In genomic region chr18:23661735-23662308, GRCh38 we compare ENCODE assay signal across 1 cellular context.
TF ChIP-seq lines count a peak whose summit lies in the region.

No MANE protein-coding gene starts in this region.

TF ChIP-seq in liver, 16 proteins besides CTCF, POLR2A, EP300 and RAD21 (continued from another document):
- TF ChIP-seq ATF3 (IDR thresholded peaks at IDR 0.05) (no peak), HNF4A (conservative IDR thresholded peaks at IDR 0.05) (no peak)
